ENCODE assay signal across 8 cellular contexts in genomic region chr7:16420649-16421332, GRCh38. TPM values are rescaled to one million over a fixed set of nuclear protein-coding genes. Genes with fewer than 3 reads are reported as not detected.
A peak's percentile ranks its signal among the peaks of the same experiment; 100 is the strongest.
DNase-seq lines count a peak whose midpoint lies in the region; ATAC-seq and TF ChIP-seq lines count a peak whose summit lies in the region.

No MANE protein-coding gene starts in this region.

- POLR2A ChIA-PET in A673 (lab: Charles Lee; ENCODE audit: low non-redundant PET), result no interaction called here

- no peaks in the 10 kb centered on the region for H3K4me1 ChIP-seq in A673 (ENCODE audit: insufficient read depth, low read length, poor library complexity, severe bottlenecking)

- peak overlapping the region; percentile 70 for H3K27ac ChIP-seq in A673 (ENCODE audit: low read depth, low read length, poor library complexity, severe bottlenecking)

- no peaks in the 10 kb centered on the region for H3K9me3 ChIP-seq in A673 (ENCODE audit: low read depth, low read length, poor library complexity, severe bottlenecking)

- TF ChIP-seq CTCF in A673 (conservative IDR thresholded peaks at IDR 0.05; ENCODE audit: low read depth, low read length), result no peak

- ATAC-seq in GM18868 (IDR thresholded peaks at IDR 0.05; ENCODE audit: unreplicated experiment) (peak; percentile 82), HG03103 (IDR thresholded peaks at IDR 0.05; ENCODE audit: low read depth, unreplicated experiment) (peak; percentile 79)
- ATAC-seq in activated CD4-positive, CD25-positive, alpha-beta regulatory T cell treated with anti-CD3 and anti-CD28 coated beads, Interleukin-2, amount 50 U/mL, for 24 hours, result peak; percentile 82 to 90

- peak; percentile 82 for DNase-seq in A673 (ENCODE audit: low spot score)
- peak; percentile 85 for DNase-seq in NCI-H345 (lab: John Stamatoyannopoulos, UW)
- peak; percentile 92 for DNase-seq in cerebellar cortex (ENCODE audit: low spot score)
- peak; percentile 90 for DNase-seq in islet precursor cell
- peak; percentile 67 to 80 (median 69) for DNase-seq in stimulated activated CD4-positive, alpha-beta T cell treated with anti-CD3 and anti-CD28 coated beads, Interleukin-12 subunit alpha, Interleukin-12 subunit beta, amount 100 ng/mL, for 48 hours (ENCODE audit: low read depth in 2 of 3, low spot score in 1 of 3)

- intact Hi-C loops in A673 (cut with micrococcal nuclease; ENCODE audit: unreplicated experiment), result no loop called here

- no peaks in the 10 kb centered on the region for H3K36me3 ChIP-seq in A673 (ENCODE audit: insufficient read depth, low read length, poor library complexity, severe bottlenecking)

- peak overlapping the region; percentile 53 for H3K4me3 ChIP-seq in A673 (ENCODE audit: low read depth, low read length, poor library complexity, severe bottlenecking)

- CTCF ChIA-PET in A673 (lab: Charles Lee), result interaction anchor here (0.6 to 1.2 kb wide), 3 partner anchors 144 to 323 kb away, joined by 3 to 5 read pairs (median 3); no protein-coding TSS in a partner anchor

- BruUV-seq in A673 (replicated peaks; lab: Mats Ljungman, UMichigan), result no TSS peak

- no peaks in the 10 kb centered on the region for H3K27me3 ChIP-seq in A673 (replicated peaks; ENCODE audit: insufficient read depth, low read depth, low read length, poor library complexity)

RNA-seq across cellular contexts. Expression of gene CRPPA, which starts 0.5 kb away (rescaled TPM):
- 0.15 and 0.21 TPM in 2 replicates for total RNA-seq in A673 (2021)

RNA-seq across cellular contexts. Expression of gene SOSTDC1, which starts 44.7 kb away (rescaled TPM):
- total RNA-seq in A673 (2021), result not detected in 2 replicates

Comparison
In these comparisons a context has a peak if more than half of its experiments do, and no peak if none do; other contexts are left out.
1. Peak in every context shown above with its lines: DNase-seq, ATAC-seq, H3K4me3 ChIP-seq and H3K27ac ChIP-seq.